ENCODE assay signal across 1 cellular context in genomic region chr13:35016362-35017148, GRCh38.
TF ChIP-seq lines count a peak whose summit lies in the region.

No MANE protein-coding gene starts in this region.

TF ChIP-seq in H1, 55 proteins besides CTCF, POLR2A, EP300 and RAD21:
- TF ChIP-seq CHD1 (IDR thresholded peaks at IDR 0.05; ENCODE audit: low read depth, low read length), result no peak
- TF ChIP-seq, protein P1, sequence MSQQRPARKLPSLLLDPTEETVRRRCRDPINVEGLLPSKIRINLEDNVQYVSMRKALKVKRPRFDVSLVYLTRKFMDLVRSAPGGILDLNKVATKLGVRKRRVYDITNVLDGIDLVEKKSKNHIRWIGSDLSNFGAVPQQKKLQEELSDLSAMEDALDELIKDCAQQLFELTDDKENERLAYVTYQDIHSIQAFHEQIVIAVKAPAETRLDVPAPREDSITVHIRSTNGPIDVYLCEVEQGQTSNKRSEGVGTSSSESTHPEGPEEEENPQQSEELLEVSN (IDR thresholded peaks at IDR 0.05), result no peak
- TF ChIP-seq EGR1 (IDR thresholded peaks at IDR 0.05; ENCODE audit: borderline replicate concordance, low read depth, low read length), result no peak
- TF ChIP-seq TAF1 (IDR thresholded peaks at IDR 0.05; ENCODE audit: low read depth, low read length), result no peak
- TF ChIP-seq ZNF274 (IDR thresholded peaks at IDR 0.05; ENCODE audit: borderline replicate concordance, extremely low read depth, low read length), result no peak
